In the genomic region with DNA sequence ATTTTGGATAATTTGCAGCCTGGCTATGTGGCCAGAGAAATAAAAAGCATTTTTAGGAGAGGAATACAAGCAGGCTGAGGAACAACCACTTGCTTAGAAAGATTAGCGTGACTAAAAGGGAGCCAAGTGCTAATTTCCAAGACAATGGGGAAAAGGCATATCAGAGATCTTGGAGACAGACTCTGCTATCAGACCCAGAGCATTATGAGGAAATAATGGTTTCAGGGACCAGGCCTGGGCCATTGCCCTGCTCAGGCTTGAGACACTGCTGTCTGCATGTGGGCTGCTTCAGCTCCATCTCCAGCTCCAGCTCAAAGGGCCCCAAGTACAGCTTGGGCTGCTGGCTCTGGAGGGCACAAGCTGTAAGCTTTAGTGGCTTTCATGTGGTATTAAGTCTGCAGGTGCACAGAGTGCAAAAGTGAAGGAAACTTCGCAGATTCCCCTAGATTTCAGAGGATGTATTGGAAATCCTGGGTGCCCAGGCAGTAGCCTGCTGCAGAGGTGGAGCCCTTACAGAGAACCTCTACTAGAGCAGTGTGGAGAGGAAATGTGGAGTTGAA, we compare ENCODE assay signal across 25 cellular contexts.
"Had no signal": no experiment of that assay in that cellular context is flagged by ENCODE, and none has a peak within 500 bp of the region (broad histone marks: within the 10 kb centered on the region; RNA-seq: fewer than 3 reads in every experiment).

No MANE protein-coding gene starts in this region.

- ATAC-seq: activated CD4-positive, CD25-positive, alpha-beta regulatory T cell treated with anti-CD3 and anti-CD28 coated beads, Interleukin-2, amount 50 U/mL, for 24 hours; activated CD8-positive, alpha-beta memory T cell treated with anti-CD3 and anti-CD28 coated beads, Interleukin-2, amount 10 ng/mL, durations not matched to agents 7 days and 5 days; body of pancreas; gastroesophageal sphincter; heart left ventricle; left lobe of liver; lower lobe of right lung; natural killer cell; psoas muscle had no signal

- H3K27ac ChIP-seq: body of pancreas, cardiac muscle cell, esophagus squamous epithelium, gastroesophageal sphincter, heart left ventricle, lower lobe of right lung, ovary, psoas muscle, right atrium auricular region, spleen, thoracic aorta had no signal

- H3K27me3 ChIP-seq: body of pancreas, cardiac muscle cell, esophagus squamous epithelium, gastroesophageal sphincter, heart left ventricle, ovary, right atrium auricular region, spleen had no signal

- H3K4me3 ChIP-seq: body of pancreas, cardiac muscle cell, esophagus squamous epithelium, gastroesophageal sphincter, heart left ventricle, lower lobe of right lung, ovary, psoas muscle, right atrium auricular region, spleen, thoracic aorta had no signal

- DNase-seq: activated CD4-positive, alpha-beta memory T cell treated with anti-CD3 and anti-CD28 coated beads, Interleukin-2, amount 10 ng/mL, durations not matched to agents 7 days and 5 days; activated CD4-positive, alpha-beta T cell treated with anti-CD3 and anti-CD28 coated beads, Interleukin-2, amount 10 ng/mL, durations not matched to agents 24 days and 14 days; activated CD8-positive, alpha-beta memory T cell treated with anti-CD3 and anti-CD28 coated beads, Interleukin-2, amount 10 ng/mL, durations not matched to agents 7 days and 5 days; activated gamma-delta T cell treated with Interleukin-2 at 50 U/mL for 16 hours; activated T-cell treated with anti-CD3 and anti-CD28 coated beads for 4 hours; anterior cingulate cortex; body of pancreas; cortex of kidney; endodermal cell; esophagus squamous epithelium; heart left ventricle; lower lobe of right lung; natural killer cell; ovary; psoas muscle; spleen; stimulated activated CD4-positive, alpha-beta T cell treated with anti-CD3 and anti-CD28 coated beads, Interleukin-4, amount 100 ng/mL, for 1 hour; stimulated activated naive CD4-positive, alpha-beta T cell treated with Interleukin-2 at 50 U/mL for 16 hours; T-helper 2 cell had no signal

- H3K4me1 ChIP-seq: psoas muscle, right atrium auricular region had no signal

- H3K9me3 ChIP-seq: body of pancreas, esophagus squamous epithelium, gastroesophageal sphincter, heart left ventricle, lower lobe of right lung, ovary, psoas muscle, right atrium auricular region, spleen, thoracic aorta had no signal

- H3K36me3 ChIP-seq: cardiac muscle cell, esophagus squamous epithelium, gastroesophageal sphincter, heart left ventricle, lower lobe of right lung, ovary, right atrium auricular region, spleen, thoracic aorta had no signal
